In the genomic region with DNA sequence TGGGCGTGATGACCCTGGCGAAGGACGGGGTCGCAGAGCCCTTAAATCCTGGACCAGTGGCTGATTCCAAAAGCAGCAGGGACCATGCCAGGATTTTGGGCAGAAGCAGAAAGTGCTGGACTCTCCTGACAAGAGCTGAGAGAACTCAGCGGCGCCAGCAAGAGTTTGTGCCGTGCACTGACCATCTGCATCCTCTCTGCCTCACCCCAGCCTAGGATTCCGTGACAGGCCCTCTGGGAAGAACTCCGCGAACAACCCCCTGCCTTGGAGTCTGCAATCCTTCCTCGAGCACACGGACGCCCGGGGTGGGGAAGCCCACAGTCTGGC, we compare ENCODE assay signal across 8 cellular contexts. TPM values are rescaled to one million over a fixed set of nuclear protein-coding genes. Genes with fewer than 3 reads are reported as not detected.
A peak's percentile ranks its signal among the peaks of the same experiment; 100 is the strongest.
DNase-seq lines count a peak whose midpoint lies in the region; ATAC-seq and TF ChIP-seq lines count a peak whose summit lies in the region.

No MANE protein-coding gene starts in this region.

- no peak overlapping the region for H3K27ac Mint-ChIP-seq in GM23338
- H3K27ac Mint-ChIP-seq in activated CD4-positive, alpha-beta memory T cell treated with anti-CD3 and anti-CD28 coated beads for 36 hours: peak overlapping the region; percentile 75

- H3K79me2 ChIP-seq in GM23338 (replicated peaks; ENCODE audit: insufficient read depth): peaks cover 9% of the 10 kb centered on the region; the same call in 1 of the 2 replicates

- 0 out of 2 replicates have a peak, but pooled peaks cover 6% of the 10 kb centered on the region for H3F3A ChIP-seq in GM23338 (replicated peaks; ENCODE audit: low read depth)

- H3K4me3 Mint-ChIP-seq in GM23338: peak overlapping the region; percentile 91
- H3K4me3 Mint-ChIP-seq in activated CD4-positive, alpha-beta memory T cell treated with anti-CD3 and anti-CD28 coated beads for 36 hours: peak overlapping the region; percentile 85

- H3K36me3 Mint-ChIP-seq in GM23338 (ENCODE audit: low read depth): peaks cover 22% of the 10 kb centered on the region
- H3K36me3 Mint-ChIP-seq in activated CD4-positive, alpha-beta memory T cell treated with anti-CD3 and anti-CD28 coated beads for 36 hours: peaks cover 17% of the 10 kb centered on the region

- ATAC-seq in GM23338 (peak; percentile 10), right cardiac atrium (peak; percentile 29 to 42)

- CTCF ChIA-PET in activated CD4-positive, alpha-beta memory T cell treated with anti-CD3 and anti-CD28 coated beads for 36 hours (lab: Charles Lee): interaction anchor here (1.0 to 1.8 kb wide), 2 partner anchors 11 to 24 kb away, joined by 3 to 4 read pairs; a partner anchor contains a TSS

- peaks cover 4% of the 10 kb centered on the region; the same call in 2 of the 3 replicates for H3K9me3 Mint-ChIP-seq in GM23338
- no peaks in the 10 kb centered on the region for H3K9me3 Mint-ChIP-seq in activated CD4-positive, alpha-beta memory T cell treated with anti-CD3 and anti-CD28 coated beads for 36 hours

- H3K27ac ChIP-seq in GM23338 (ENCODE audit: low read depth) (no peak overlapping the region), right cardiac atrium (ENCODE audit: low read length) (peak overlapping the region; percentile 32), skin epidermis (peak overlapping the region in 14 of 21 experiments; percentile 43 to 95 (median 91))

- peak overlapping the region; percentile 97 for H3K4me3 ChIP-seq in GM23338
- peak overlapping the region; percentile 37 for H3K4me3 ChIP-seq in right cardiac atrium (ENCODE audit: low read length)
- H3K4me3 ChIP-seq in skin epidermis: peak overlapping the region; percentile 76 to 100 (median 95)

- H3K36me3 ChIP-seq in GM23338 (ENCODE audit: insufficient read depth): no peaks in the 10 kb centered on the region

- H3K9me3 ChIP-seq in right cardiac atrium (ENCODE audit: control insufficient read depth, low read length): no peaks in the 10 kb centered on the region

- peaks cover 21% of the 10 kb centered on the region for H3K4me1 Mint-ChIP-seq in GM23338
- H3K4me1 Mint-ChIP-seq in activated CD4-positive, alpha-beta memory T cell treated with anti-CD3 and anti-CD28 coated beads for 36 hours (ENCODE audit: low read depth): peaks cover 13% of the 10 kb centered on the region

- 24% methylated on average over 14 of the region's 14 CpGs for WGBS in right cardiac atrium

- POLR2A ChIA-PET in activated CD4-positive, alpha-beta memory T cell treated with anti-CD3 and anti-CD28 coated beads for 36 hours (lab: Charles Lee): no interaction called here

- H3K4me2 ChIP-seq in GM23338: peak overlapping the region; percentile 93

- in situ Hi-C loops in GM13977 (cut with MboI; ENCODE audit: low pct_unique_long_range_greater_than_20kb, low sequenced_read_pairs, unreplicated experiment): no loop called here

- H3K9me2 ChIP-seq in GM23338 (ENCODE audit: insufficient read depth): no peaks in the 10 kb centered on the region

- peak overlapping the region; percentile 72; the same call in 1 of the 2 replicates for H2AFZ ChIP-seq in GM23338

- H3K27me3 Mint-ChIP-seq in GM23338 (ENCODE audit: insufficient read depth, low read depth, poor library complexity): peaks cover 1% of the 10 kb centered on the region
- H3K27me3 Mint-ChIP-seq in activated CD4-positive, alpha-beta memory T cell treated with anti-CD3 and anti-CD28 coated beads for 36 hours: peaks cover 7% of the 10 kb centered on the region

- H3K4me1 ChIP-seq in GM23338 (ENCODE audit: insufficient read depth) (peaks cover 27% of the 10 kb centered on the region), right cardiac atrium (ENCODE audit: control insufficient read depth, insufficient read depth, low read length) (no peaks in the 10 kb centered on the region)

- H4K20me1 ChIP-seq in GM23338 (replicated peaks; ENCODE audit: insufficient read depth): no peaks in the 10 kb centered on the region

- H3K27me3 ChIP-seq in GM23338 (ENCODE audit: insufficient read depth) (no peaks in the 10 kb centered on the region), right cardiac atrium (ENCODE audit: control insufficient read depth, insufficient read depth) (no peaks in the 10 kb centered on the region)

- intact Hi-C loops in activated CD4-positive, alpha-beta memory T cell treated with anti-CD3 and anti-CD28 coated beads for 36 hours (cut with micrococcal nuclease): loop anchor here (2.0 kb wide), 2 partner anchors 23 kb away; a partner anchor contains a TSS
- intact Hi-C loops in right cardiac atrium (cut with DNase I): no loop called here

- no peak for TF ChIP-seq CTCF in GM23338 (conservative IDR thresholded peaks at IDR 0.05; ENCODE audit: low read depth in 2 of 2)
- no peak for TF ChIP-seq CTCF in GM13977 (IDR thresholded peaks at IDR 0.05; ENCODE audit: extremely low read depth, insufficient read depth, missing control alignments)

- no peak for DNase-seq in GM23338 (ENCODE audit: low spot score)
- no peak for DNase-seq in activated CD4-positive, alpha-beta memory T cell treated with anti-CD3 and anti-CD28 coated beads for 36 hours
- DNase-seq in right cardiac atrium: peak; percentile 30 to 68 (median 66)
- DNase-seq in NK-92 (lab: John Stamatoyannopoulos, UW; ENCODE audit: unreplicated experiment): no peak
- DNase-seq in NCI-H2227 treated with DMSO at 0.1 percent for 48 hours (lab: John Stamatoyannopoulos, UW): no peak
- no peak for DNase-seq in GM13977 (ENCODE audit: low spot score)
- DNase-seq in kidney tubule cell (ENCODE audit: low spot score): no peak

TF ChIP-seq in GM23338, 12 proteins besides CTCF, POLR2A, EP300 and RAD21:
- TF ChIP-seq NANOG (IDR thresholded peaks at IDR 0.05; ENCODE audit: borderline replicate concordance) (no peak), JUNB (IDR thresholded peaks at IDR 0.05; ENCODE audit: unreplicated experiment) (no peak), CREB1 (CRISPR knock-in tag; IDR thresholded peaks at IDR 0.05; ENCODE audit: low read depth) (no peak), EZH2phosphoT487 (IDR thresholded peaks at IDR 0.05; ENCODE audit: unreplicated experiment) (no peak), ZNF114 (CRISPR knock-in tag; IDR thresholded peaks at IDR 0.05) (no peak)
- TF ChIP-seq, protein P1, sequence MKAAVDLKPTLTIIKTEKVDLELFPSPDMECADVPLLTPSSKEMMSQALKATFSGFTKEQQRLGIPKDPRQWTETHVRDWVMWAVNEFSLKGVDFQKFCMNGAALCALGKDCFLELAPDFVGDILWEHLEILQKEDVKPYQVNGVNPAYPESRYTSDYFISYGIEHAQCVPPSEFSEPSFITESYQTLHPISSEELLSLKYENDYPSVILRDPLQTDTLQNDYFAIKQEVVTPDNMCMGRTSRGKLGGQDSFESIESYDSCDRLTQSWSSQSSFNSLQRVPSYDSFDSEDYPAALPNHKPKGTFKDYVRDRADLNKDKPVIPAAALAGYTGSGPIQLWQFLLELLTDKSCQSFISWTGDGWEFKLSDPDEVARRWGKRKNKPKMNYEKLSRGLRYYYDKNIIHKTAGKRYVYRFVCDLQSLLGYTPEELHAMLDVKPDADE (IDR thresholded peaks at IDR 0.05): no peak

RNA-seq across cellular contexts. Expression of a gene that starts 0.6 kb away (rescaled TPM):
- total RNA-seq in GM23338 (2014; rRNA removed; shearing (Covaris generic)): 202 and 241 TPM in 2 replicates
- polyA plus RNA-seq in GM23338 (2016; fragmentation: Nextera tagmentation; extraction: Ambion mirVana) (98.6 and 104 TPM in 2 replicates), right cardiac atrium (380 TPM)
- 100 to 1,000 TPM; 279 to 287 TPM for total RNA-seq in activated CD4-positive, alpha-beta memory T cell treated with anti-CD3 and anti-CD28 coated beads for 36 hours
- total RNA-seq in right cardiac atrium: 100 to 1,000 TPM; 375 to 462 (median 435) TPM

RNA-seq across cellular contexts. Expression of a gene that starts 22.5 kb away (rescaled TPM):
- 1,021 and 1,776 TPM in 2 replicates for total RNA-seq in GM23338 (2014; rRNA removed; shearing (Covaris generic))
- polyA plus RNA-seq in GM23338 (2016; fragmentation: Nextera tagmentation; extraction: Ambion mirVana) (1,881 and 1,914 TPM in 2 replicates), right cardiac atrium (501 TPM)
- 100 to 1,000 TPM; 361 to 362 TPM for total RNA-seq in activated CD4-positive, alpha-beta memory T cell treated with anti-CD3 and anti-CD28 coated beads for 36 hours
- 100 to 1,000 TPM; 323 to 411 (median 377) TPM for total RNA-seq in right cardiac atrium

RNA-seq across cellular contexts. Expression of a gene that starts 23.6 kb away (rescaled TPM):
- 5.0 and 6.6 TPM in 2 replicates for total RNA-seq in GM23338 (2014; rRNA removed; shearing (Covaris generic))
- 15.1 and 16.4 TPM in 2 replicates for polyA plus RNA-seq in GM23338 (2016; fragmentation: Nextera tagmentation; extraction: Ambion mirVana)
- 10 to 100 TPM; 23.3 to 24.3 TPM for total RNA-seq in activated CD4-positive, alpha-beta memory T cell treated with anti-CD3 and anti-CD28 coated beads for 36 hours
- total RNA-seq in right cardiac atrium: 100 to 1,000 TPM in 1 of 4 donors, 10 to 100 TPM in 3; 45.6 to 105 (median 79.6) TPM
- polyA plus RNA-seq in right cardiac atrium: 121 TPM

RNA-seq across cellular contexts. Expression of a gene that starts 33.5 kb away (rescaled TPM):
- total RNA-seq in GM23338 (2014; rRNA removed; shearing (Covaris generic)): 0.10 TPM in 1 of 2 replicates, not detected in the other
- polyA plus RNA-seq in GM23338 (2016; fragmentation: Nextera tagmentation; extraction: Ambion mirVana) (not detected in 2 replicates), right cardiac atrium (not detected)
- not detected for total RNA-seq in activated CD4-positive, alpha-beta memory T cell treated with anti-CD3 and anti-CD28 coated beads for 36 hours
- total RNA-seq in right cardiac atrium: not detected

RNA-seq across cellular contexts. Expression of a gene that starts 44.4 kb away (rescaled TPM):
- 0.31 and 0.87 TPM in 2 replicates for total RNA-seq in GM23338 (2014; rRNA removed; shearing (Covaris generic))
- polyA plus RNA-seq in GM23338 (2016; fragmentation: Nextera tagmentation; extraction: Ambion mirVana): not detected in 2 replicates
- under 1 TPM; 0.29 to 0.33 TPM for total RNA-seq in activated CD4-positive, alpha-beta memory T cell treated with anti-CD3 and anti-CD28 coated beads for 36 hours
- total RNA-seq in right cardiac atrium: not detected
- not detected for polyA plus RNA-seq in right cardiac atrium

Comparison
In these comparisons a context has a peak if more than half of its experiments do, and no peak if none do; other contexts are left out.
1. DNase-seq: peak in right cardiac atrium (3 of 3); none in GM23338 (single experiment), activated CD4-positive, alpha-beta memory T cell treated with anti-CD3 and anti-CD28 coated beads for 36 hours (single experiment), NK-92 (single experiment), NCI-H2227 treated with DMSO at 0.1 percent for 48 hours (single experiment), GM13977 (single experiment) and kidney tubule cell (single experiment).
2. H3K4me3 ChIP-seq: peak in every context shown above with its lines; median percentile 97 in GM23338; 95 in skin epidermis; 37 in right cardiac atrium.